10 cellular contexts compared by ENCODE assay signal in genomic region chr3:67678665-67679064, GRCh38. TPM values are rescaled to one million over a fixed set of nuclear protein-coding genes. Genes with fewer than 3 reads are reported as not detected.
DNase-seq lines count a peak whose midpoint lies in the region; ATAC-seq and TF ChIP-seq lines count a peak whose summit lies in the region.
"Had no signal": no experiment of that assay in that cellular context is flagged by ENCODE, and none has a peak within 500 bp of the region (broad histone marks: within the 10 kb centered on the region; RNA-seq: fewer than 3 reads in every experiment).

No MANE protein-coding gene starts in this region.

- DNase-seq in activated naive CD8-positive, alpha-beta T cell treated with anti-CD3 and anti-CD28 coated beads for 36 hours = no peak
- no peak for DNase-seq in NCI-H2081 treated with DMSO at 0.1 percent for 48 hours (lab: John Stamatoyannopoulos, UW)
- DNase-seq in mammary epithelial cell = no peak
- no peak for DNase-seq in suprapubic skin (ENCODE audit: low spot score in 2 of 2)
- DNase-seq: spleen had no signal

- TF ChIP-seq EP300 in suprapubic skin (IDR thresholded peaks at IDR 0.05) = no peak

- peaks cover 12% of the 10 kb centered on the region for H3K36me3 Mint-ChIP-seq in activated naive CD8-positive, alpha-beta T cell
- peaks cover 9% of the 10 kb centered on the region for H3K36me3 Mint-ChIP-seq in activated naive CD8-positive, alpha-beta T cell treated with anti-CD3 and anti-CD28 coated beads for 36 hours
- no peaks in the 10 kb centered on the region for H3K36me3 Mint-ChIP-seq in stimulated activated naive CD8-positive, alpha-beta T cell treated with anti-CD3 and anti-CD28 coated beads, Interleukin-15, Interleukin-2, amounts not matched to agents 100 ng/mL and 50 ng/mL, for 24 hours (ENCODE audit: low read depth)

- H3K9me3 Mint-ChIP-seq in activated naive CD8-positive, alpha-beta T cell (ENCODE audit: low read depth) = peaks cover 5% of the 10 kb centered on the region
- H3K9me3 Mint-ChIP-seq in activated naive CD8-positive, alpha-beta T cell treated with anti-CD3 and anti-CD28 coated beads for 36 hours = peaks cover 4% of the 10 kb centered on the region
- peaks cover 4% of the 10 kb centered on the region for H3K9me3 Mint-ChIP-seq in stimulated activated naive CD8-positive, alpha-beta T cell treated with anti-CD3 and anti-CD28 coated beads, Interleukin-15, Interleukin-2, amounts not matched to agents 100 ng/mL and 50 ng/mL, for 24 hours

- ATAC-seq in GM21723 (IDR thresholded peaks at IDR 0.05; ENCODE audit: unreplicated experiment) = peak; percentile 76

- H3K27ac Mint-ChIP-seq in activated naive CD8-positive, alpha-beta T cell = peak overlapping the region; percentile 81
- H3K27ac Mint-ChIP-seq in activated naive CD8-positive, alpha-beta T cell treated with anti-CD3 and anti-CD28 coated beads for 36 hours = no peak overlapping the region
- peak overlapping the region; percentile 13 for H3K27ac Mint-ChIP-seq in stimulated activated naive CD8-positive, alpha-beta T cell treated with anti-CD3 and anti-CD28 coated beads, Interleukin-15, Interleukin-2, amounts not matched to agents 100 ng/mL and 50 ng/mL, for 24 hours

- H2AFZ ChIP-seq in mammary epithelial cell (ENCODE audit: low read depth, low read length) = no peak overlapping the region

- in situ Hi-C loops in mammary epithelial cell (cut with MboI; ENCODE audit: low sequenced_read_pairs in 2 of 2) = no loop called here

- intact Hi-C loops in mammary epithelial cell (cut with micrococcal nuclease) = no loop called here

- BruUV-seq in mammary epithelial cell (replicated peaks; lab: Mats Ljungman, UMichigan) = no TSS peak

- H3K27me3 ChIP-seq in mammary epithelial cell (ENCODE audit: insufficient read depth, low read length) (no peaks in the 10 kb centered on the region), suprapubic skin (no peaks in the 10 kb centered on the region)
- H3K27me3 ChIP-seq: spleen had no signal

- no peaks in the 10 kb centered on the region for H3K27me3 Mint-ChIP-seq in activated naive CD8-positive, alpha-beta T cell
- H3K27me3 Mint-ChIP-seq in activated naive CD8-positive, alpha-beta T cell treated with anti-CD3 and anti-CD28 coated beads for 36 hours = no peaks in the 10 kb centered on the region
- no peaks in the 10 kb centered on the region for H3K27me3 Mint-ChIP-seq in stimulated activated naive CD8-positive, alpha-beta T cell treated with anti-CD3 and anti-CD28 coated beads, Interleukin-15, Interleukin-2, amounts not matched to agents 100 ng/mL and 50 ng/mL, for 24 hours

- no peaks in the 10 kb centered on the region for H4K20me1 ChIP-seq in mammary epithelial cell (ENCODE audit: insufficient read depth, low read length)

- H3K4me1 Mint-ChIP-seq in activated naive CD8-positive, alpha-beta T cell (ENCODE audit: low read depth) = peaks cover 39% of the 10 kb centered on the region
- H3K4me1 Mint-ChIP-seq in activated naive CD8-positive, alpha-beta T cell treated with anti-CD3 and anti-CD28 coated beads for 36 hours = peaks cover 25% of the 10 kb centered on the region
- H3K4me1 Mint-ChIP-seq in stimulated activated naive CD8-positive, alpha-beta T cell treated with anti-CD3 and anti-CD28 coated beads, Interleukin-15, Interleukin-2, amounts not matched to agents 100 ng/mL and 50 ng/mL, for 24 hours (ENCODE audit: low read depth) = peaks cover 32% of the 10 kb centered on the region

- CTCF ChIA-PET in mammary epithelial cell (lab: Charles Lee; ENCODE audit: low non-redundant PET) = no interaction called here

- TF ChIP-seq POLR2A in suprapubic skin (IDR thresholded peaks at IDR 0.05) = no peak

- peak overlapping the region; percentile 17 for H3K27ac ChIP-seq in KOPT-K1 (ENCODE audit: low read depth, low read length, poor library complexity, severe bottlenecking)
- no peak overlapping the region for H3K27ac ChIP-seq in mammary epithelial cell (ENCODE audit: insufficient read depth, low read depth, low read length)
- no peak overlapping the region for H3K27ac ChIP-seq in suprapubic skin
- H3K27ac ChIP-seq: C4-2B, spleen had no signal

- peaks cover 9% of the 10 kb centered on the region for H3K9me3 ChIP-seq in KOPT-K1 (ENCODE audit: insufficient read depth, low read length, poor library complexity, severe bottlenecking)
- H3K9me3 ChIP-seq in mammary epithelial cell (replicated peaks; ENCODE audit: insufficient read depth, low read length) = no peaks in the 10 kb centered on the region
- no peaks in the 10 kb centered on the region for H3K9me3 ChIP-seq in suprapubic skin

- H3K36me3 ChIP-seq in KOPT-K1 (ENCODE audit: insufficient read depth, low read length) (no peaks in the 10 kb centered on the region), mammary epithelial cell (ENCODE audit: insufficient read depth, low read length) (no peaks in the 10 kb centered on the region), suprapubic skin (no peaks in the 10 kb centered on the region)
- H3K36me3 ChIP-seq: spleen had no signal

- no peaks in the 10 kb centered on the region for H3K79me2 ChIP-seq in mammary epithelial cell (ENCODE audit: insufficient read depth, low read length)

- H3K4me3 Mint-ChIP-seq in activated naive CD8-positive, alpha-beta T cell = peak overlapping the region; percentile 7
- H3K4me3 Mint-ChIP-seq in activated naive CD8-positive, alpha-beta T cell treated with anti-CD3 and anti-CD28 coated beads for 36 hours = no peak overlapping the region
- H3K4me3 Mint-ChIP-seq in stimulated activated naive CD8-positive, alpha-beta T cell treated with anti-CD3 and anti-CD28 coated beads, Interleukin-15, Interleukin-2, amounts not matched to agents 100 ng/mL and 50 ng/mL, for 24 hours = no peak overlapping the region

- no peaks in the 10 kb centered on the region for H3K4me1 ChIP-seq in mammary epithelial cell (ENCODE audit: insufficient read depth, low read length)
- H3K4me1 ChIP-seq in suprapubic skin = no peaks in the 10 kb centered on the region

- dilution Hi-C loops in mammary epithelial cell (cut with HindIII; ENCODE audit: low sequenced_read_pairs) = no loop called here

- no peak overlapping the region for H3K4me3 ChIP-seq in mammary epithelial cell (replicated peaks in 1 of 3; ENCODE audit: insufficient read depth in 1 of 3, low read depth in 2 of 3, low read length in 3 of 3)
- H3K4me3 ChIP-seq in suprapubic skin = no peak overlapping the region
- H3K4me3 ChIP-seq: spleen had no signal

- H3K4me2 ChIP-seq in mammary epithelial cell (ENCODE audit: insufficient read depth, low read depth, low read length) = no peak overlapping the region

- no peak overlapping the region for H3K9ac ChIP-seq in mammary epithelial cell (ENCODE audit: insufficient read depth, low read length)

- TF ChIP-seq CTCF in mammary epithelial cell (conservative IDR thresholded peaks at IDR 0.05 in 1 of 2, IDR thresholded peaks at IDR 0.05 in 1 of 2; ENCODE audit: extremely low read depth in 1 of 2, insufficient read depth in 1 of 2, low read depth in 1 of 2, low read length in 2 of 2) (no peak), suprapubic skin (IDR thresholded peaks at IDR 0.05) (no peak)

RNA-seq across cellular contexts. Expression of gene SUCLG2, which starts 24.3 kb away (rescaled TPM):
- total RNA-seq in activated naive CD8-positive, alpha-beta T cell treated with anti-CD3 and anti-CD28 coated beads for 36 hours = 10 to 100 TPM; 64.2 to 65.4 TPM
- total RNA-seq in mammary epithelial cell (10 to 100 TPM; 25.8 to 35.2 TPM), suprapubic skin (10 to 100 TPM; 29.5 to 40.2 (median 35.7) TPM)
- 20.6 TPM for polyA plus RNA-seq in mammary epithelial cell
- polyA minus RNA-seq in mammary epithelial cell = 15.9 TPM
